ENCODE assay signal across 1 cellular context in the genomic region with DNA sequence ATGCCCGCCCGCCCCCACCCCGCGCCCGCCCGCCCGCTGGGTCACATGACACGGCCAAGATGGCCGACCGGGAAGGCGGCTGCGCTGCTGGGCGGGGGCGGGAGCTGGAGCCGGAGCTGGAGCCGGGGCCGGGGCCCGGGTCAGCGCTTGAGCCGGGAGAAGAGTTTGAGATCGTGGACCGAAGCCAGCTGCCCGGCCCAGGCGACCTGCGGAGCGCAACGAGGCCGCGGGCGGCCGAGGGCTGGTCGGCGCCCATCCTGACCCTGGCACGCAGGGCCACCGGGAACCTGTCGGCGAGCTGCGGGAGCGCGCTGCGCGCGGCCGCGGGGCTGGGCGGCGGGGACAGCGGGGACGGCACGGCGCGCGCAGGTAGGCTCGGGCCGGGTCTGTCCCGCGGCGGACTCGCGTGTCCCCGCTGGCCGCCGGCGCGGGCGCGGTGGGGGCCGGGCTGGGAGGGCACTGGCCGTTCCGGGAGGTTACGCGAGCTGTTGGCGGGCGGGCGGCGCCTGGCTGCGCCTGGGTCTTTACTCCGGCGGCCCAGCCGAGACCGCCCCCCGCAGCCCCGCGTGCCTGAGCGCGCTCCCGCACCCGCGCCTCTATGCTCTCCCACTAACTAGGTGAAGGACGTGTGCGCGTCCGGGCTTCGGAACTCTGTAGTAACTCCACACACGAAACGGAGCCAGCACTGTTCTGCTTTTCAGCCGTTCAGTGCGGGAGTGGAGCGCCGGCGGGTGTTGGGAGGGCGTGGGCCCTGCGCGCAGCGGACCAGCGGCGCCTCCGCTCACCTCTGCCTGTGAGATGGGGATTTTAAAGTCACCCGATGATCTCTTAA.
TF ChIP-seq lines count a peak whose summit lies in the region.

A gene with protein sequence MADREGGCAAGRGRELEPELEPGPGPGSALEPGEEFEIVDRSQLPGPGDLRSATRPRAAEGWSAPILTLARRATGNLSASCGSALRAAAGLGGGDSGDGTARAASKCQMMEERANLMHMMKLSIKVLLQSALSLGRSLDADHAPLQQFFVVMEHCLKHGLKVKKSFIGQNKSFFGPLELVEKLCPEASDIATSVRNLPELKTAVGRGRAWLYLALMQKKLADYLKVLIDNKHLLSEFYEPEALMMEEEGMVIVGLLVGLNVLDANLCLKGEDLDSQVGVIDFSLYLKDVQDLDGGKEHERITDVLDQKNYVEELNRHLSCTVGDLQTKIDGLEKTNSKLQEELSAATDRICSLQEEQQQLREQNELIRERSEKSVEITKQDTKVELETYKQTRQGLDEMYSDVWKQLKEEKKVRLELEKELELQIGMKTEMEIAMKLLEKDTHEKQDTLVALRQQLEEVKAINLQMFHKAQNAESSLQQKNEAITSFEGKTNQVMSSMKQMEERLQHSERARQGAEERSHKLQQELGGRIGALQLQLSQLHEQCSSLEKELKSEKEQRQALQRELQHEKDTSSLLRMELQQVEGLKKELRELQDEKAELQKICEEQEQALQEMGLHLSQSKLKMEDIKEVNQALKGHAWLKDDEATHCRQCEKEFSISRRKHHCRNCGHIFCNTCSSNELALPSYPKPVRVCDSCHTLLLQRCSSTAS (plus strand): TSS at position 44 of the 832 bp plus-strand sequence. CDS start 16 bp downstream, at position 60.

TF ChIP-seq in HEK293, 187 proteins besides CTCF, POLR2A, EP300 and RAD21 (continued from another document):
- TF ChIP-seq, protein P1, sequence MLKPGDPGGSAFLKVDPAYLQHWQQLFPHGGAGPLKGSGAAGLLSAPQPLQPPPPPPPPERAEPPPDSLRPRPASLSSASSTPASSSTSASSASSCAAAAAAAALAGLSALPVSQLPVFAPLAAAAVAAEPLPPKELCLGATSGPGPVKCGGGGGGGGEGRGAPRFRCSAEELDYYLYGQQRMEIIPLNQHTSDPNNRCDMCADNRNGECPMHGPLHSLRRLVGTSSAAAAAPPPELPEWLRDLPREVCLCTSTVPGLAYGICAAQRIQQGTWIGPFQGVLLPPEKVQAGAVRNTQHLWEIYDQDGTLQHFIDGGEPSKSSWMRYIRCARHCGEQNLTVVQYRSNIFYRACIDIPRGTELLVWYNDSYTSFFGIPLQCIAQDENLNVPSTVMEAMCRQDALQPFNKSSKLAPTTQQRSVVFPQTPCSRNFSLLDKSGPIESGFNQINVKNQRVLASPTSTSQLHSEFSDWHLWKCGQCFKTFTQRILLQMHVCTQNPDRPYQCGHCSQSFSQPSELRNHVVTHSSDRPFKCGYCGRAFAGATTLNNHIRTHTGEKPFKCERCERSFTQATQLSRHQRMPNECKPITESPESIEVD (tag by site-specific recombination; IDR thresholded peaks at IDR 0.05), result no peak
- TF ChIP-seq, protein P2, sequence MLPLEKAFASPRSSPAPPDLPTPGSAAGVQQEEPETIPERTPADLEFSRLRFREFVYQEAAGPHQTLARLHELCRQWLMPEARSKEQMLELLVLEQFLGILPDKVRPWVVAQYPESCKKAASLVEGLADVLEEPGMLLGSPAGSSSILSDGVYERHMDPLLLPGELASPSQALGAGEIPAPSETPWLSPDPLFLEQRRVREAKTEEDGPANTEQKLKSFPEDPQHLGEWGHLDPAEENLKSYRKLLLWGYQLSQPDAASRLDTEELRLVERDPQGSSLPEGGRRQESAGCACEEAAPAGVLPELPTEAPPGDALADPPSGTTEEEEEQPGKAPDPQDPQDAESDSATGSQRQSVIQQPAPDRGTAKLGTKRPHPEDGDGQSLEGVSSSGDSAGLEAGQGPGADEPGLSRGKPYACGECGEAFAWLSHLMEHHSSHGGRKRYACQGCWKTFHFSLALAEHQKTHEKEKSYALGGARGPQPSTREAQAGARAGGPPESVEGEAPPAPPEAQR (tag by site-specific recombination; IDR thresholded peaks at IDR 0.05), result no peak
- TF ChIP-seq ZNF239 (tag by site-specific recombination; IDR thresholded peaks at IDR 0.05), result no peak
- no peak for TF ChIP-seq ZNF785 (tag by site-specific recombination; IDR thresholded peaks at IDR 0.05)
- TF ChIP-seq ZSCAN23 (tag by site-specific recombination; IDR thresholded peaks at IDR 0.05), result no peak
- TF ChIP-seq ZNF302 (tag by site-specific recombination; IDR thresholded peaks at IDR 0.05; ENCODE audit: low read depth), result no peak
- TF ChIP-seq FEZF1 (tag by site-specific recombination; IDR thresholded peaks at IDR 0.05), result no peak
- peak; percentile 21; the same call in 1 of the 2 replicates for TF ChIP-seq ZFP37 (tag by site-specific recombination; IDR thresholded peaks at IDR 0.05)
- TF ChIP-seq GFI1B (tag by site-specific recombination; IDR thresholded peaks at IDR 0.05), result no peak
- TF ChIP-seq, protein P3, sequence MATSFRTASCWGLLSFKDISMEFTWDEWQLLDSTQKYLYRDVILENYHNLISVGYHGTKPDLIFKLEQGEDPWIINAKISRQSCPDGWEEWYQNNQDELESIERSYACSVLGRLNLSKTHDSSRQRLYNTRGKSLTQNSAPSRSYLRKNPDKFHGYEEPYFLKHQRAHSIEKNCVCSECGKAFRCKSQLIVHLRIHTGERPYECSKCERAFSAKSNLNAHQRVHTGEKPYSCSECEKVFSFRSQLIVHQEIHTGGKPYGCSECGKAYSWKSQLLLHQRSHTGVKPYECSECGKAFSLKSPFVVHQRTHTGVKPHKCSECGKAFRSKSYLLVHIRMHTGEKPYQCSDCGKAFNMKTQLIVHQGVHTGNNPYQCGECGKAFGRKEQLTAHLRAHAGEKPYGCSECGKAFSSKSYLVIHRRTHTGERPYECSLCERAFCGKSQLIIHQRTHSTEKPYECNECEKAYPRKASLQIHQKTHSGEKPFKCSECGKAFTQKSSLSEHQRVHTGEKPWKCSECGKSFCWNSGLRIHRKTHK (tag by site-specific recombination; IDR thresholded peaks at IDR 0.05), result no peak
- TF ChIP-seq KLF1 (tag by site-specific recombination; IDR thresholded peaks at IDR 0.05), result peak; percentile 69; the same call in 1 of the 2 replicates
- no peak for TF ChIP-seq ZBTB7A (tag by site-specific recombination; IDR thresholded peaks at IDR 0.05; ENCODE audit: low read depth)
- TF ChIP-seq ZNF404 (tag by site-specific recombination; IDR thresholded peaks at IDR 0.05), result no peak
- no peak for TF ChIP-seq ZNF830 (tag by site-specific recombination; IDR thresholded peaks at IDR 0.05; ENCODE audit: low read depth)
- no peak for TF ChIP-seq ZNF777 (tag by site-specific recombination; IDR thresholded peaks at IDR 0.05; ENCODE audit: borderline replicate concordance)
- no peak for TF ChIP-seq ZNF350 (tag by site-specific recombination; IDR thresholded peaks at IDR 0.05)
- no peak for TF ChIP-seq ZNF571 (tag by site-specific recombination; IDR thresholded peaks at IDR 0.05)
- no peak for TF ChIP-seq ZNF658 (tag by site-specific recombination; IDR thresholded peaks at IDR 0.05)
- no peak for TF ChIP-seq ZNF624 (tag by site-specific recombination; IDR thresholded peaks at IDR 0.05)
- TF ChIP-seq, protein P4, sequence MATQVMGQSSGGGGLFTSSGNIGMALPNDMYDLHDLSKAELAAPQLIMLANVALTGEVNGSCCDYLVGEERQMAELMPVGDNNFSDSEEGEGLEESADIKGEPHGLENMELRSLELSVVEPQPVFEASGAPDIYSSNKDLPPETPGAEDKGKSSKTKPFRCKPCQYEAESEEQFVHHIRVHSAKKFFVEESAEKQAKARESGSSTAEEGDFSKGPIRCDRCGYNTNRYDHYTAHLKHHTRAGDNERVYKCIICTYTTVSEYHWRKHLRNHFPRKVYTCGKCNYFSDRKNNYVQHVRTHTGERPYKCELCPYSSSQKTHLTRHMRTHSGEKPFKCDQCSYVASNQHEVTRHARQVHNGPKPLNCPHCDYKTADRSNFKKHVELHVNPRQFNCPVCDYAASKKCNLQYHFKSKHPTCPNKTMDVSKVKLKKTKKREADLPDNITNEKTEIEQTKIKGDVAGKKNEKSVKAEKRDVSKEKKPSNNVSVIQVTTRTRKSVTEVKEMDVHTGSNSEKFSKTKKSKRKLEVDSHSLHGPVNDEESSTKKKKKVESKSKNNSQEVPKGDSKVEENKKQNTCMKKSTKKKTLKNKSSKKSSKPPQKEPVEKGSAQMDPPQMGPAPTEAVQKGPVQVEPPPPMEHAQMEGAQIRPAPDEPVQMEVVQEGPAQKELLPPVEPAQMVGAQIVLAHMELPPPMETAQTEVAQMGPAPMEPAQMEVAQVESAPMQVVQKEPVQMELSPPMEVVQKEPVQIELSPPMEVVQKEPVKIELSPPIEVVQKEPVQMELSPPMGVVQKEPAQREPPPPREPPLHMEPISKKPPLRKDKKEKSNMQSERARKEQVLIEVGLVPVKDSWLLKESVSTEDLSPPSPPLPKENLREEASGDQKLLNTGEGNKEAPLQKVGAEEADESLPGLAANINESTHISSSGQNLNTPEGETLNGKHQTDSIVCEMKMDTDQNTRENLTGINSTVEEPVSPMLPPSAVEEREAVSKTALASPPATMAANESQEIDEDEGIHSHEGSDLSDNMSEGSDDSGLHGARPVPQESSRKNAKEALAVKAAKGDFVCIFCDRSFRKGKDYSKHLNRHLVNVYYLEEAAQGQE (tag by site-specific recombination; IDR thresholded peaks at IDR 0.05), result no peak
- TF ChIP-seq ZNF121 (tag by site-specific recombination; IDR thresholded peaks at IDR 0.05), result no peak
- no peak for TF ChIP-seq ZNF596 (tag by site-specific recombination; IDR thresholded peaks at IDR 0.05)
- TF ChIP-seq, protein P5, sequence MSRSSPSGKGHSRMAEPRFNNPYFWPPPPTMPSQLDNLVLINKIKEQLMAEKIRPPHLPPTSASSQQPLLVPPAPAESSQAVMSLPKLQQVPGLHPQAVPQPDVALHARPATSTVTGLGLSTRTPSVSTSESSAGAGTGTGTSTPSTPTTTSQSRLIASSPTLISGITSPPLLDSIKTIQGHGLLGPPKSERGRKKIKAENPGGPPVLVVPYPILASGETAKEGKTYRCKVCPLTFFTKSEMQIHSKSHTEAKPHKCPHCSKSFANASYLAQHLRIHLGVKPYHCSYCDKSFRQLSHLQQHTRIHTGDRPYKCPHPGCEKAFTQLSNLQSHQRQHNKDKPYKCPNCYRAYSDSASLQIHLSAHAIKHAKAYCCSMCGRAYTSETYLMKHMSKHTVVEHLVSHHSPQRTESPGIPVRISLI (tag by site-specific recombination; IDR thresholded peaks at IDR 0.05), result no peak
- TF ChIP-seq ZNF776 (tag by site-specific recombination; IDR thresholded peaks at IDR 0.05; ENCODE audit: borderline replicate concordance), result no peak
- no peak; the same call in 1 of the 2 replicates for TF ChIP-seq ZNF391 (tag by site-specific recombination; IDR thresholded peaks at IDR 0.05; ENCODE audit: borderline replicate concordance, low read depth)
- TF ChIP-seq ZNF549 (tag by site-specific recombination; IDR thresholded peaks at IDR 0.05), result no peak
- TF ChIP-seq MYNN (tag by site-specific recombination; IDR thresholded peaks at IDR 0.05; ENCODE audit: borderline replicate concordance), result no peak
- TF ChIP-seq, protein P6, sequence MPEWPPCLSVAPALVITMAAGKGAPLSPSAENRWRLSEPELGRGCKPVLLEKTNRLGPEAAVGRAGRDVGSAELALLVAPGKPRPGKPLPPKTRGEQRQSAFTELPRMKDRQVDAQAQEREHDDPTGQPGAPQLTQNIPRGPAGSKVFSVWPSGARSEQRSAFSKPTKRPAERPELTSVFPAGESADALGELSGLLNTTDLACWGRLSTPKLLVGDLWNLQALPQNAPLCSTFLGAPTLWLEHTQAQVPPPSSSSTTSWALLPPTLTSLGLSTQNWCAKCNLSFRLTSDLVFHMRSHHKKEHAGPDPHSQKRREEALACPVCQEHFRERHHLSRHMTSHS (tag by site-specific recombination; IDR thresholded peaks at IDR 0.05), result no peak
